Comparison of ENCODE assay signal across 13 cellular contexts in the genomic region with DNA sequence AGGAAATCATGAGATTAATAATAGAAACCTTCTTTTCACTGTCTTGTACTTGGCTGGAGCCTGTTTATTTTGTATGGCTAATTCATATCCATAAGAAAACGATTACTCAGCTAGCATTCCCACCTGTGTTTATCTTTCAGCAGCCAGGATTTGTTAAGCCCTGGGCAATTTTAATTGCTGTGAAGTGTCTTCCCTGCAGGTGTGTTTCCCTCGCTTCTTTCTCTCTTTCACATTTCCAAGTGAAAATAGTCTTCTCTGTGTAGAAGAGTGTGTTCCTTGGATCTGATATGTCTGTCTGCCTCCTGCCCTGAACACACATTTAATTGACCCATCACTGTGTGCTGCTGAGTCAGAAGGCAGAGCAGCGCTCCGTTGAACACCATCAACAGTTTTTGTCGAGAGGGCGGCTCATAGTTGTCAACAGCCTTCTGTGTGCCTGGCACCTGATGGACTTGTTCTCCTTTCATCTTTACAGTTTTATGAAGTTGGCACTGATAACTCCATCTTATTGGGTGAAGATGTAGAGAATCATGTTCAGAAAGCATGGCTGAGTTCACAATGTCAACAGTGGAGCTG.
DNase-seq lines count a peak whose midpoint lies in the region; ATAC-seq and TF ChIP-seq lines count a peak whose summit lies in the region.
"Had no signal": no experiment of that assay in that cellular context is flagged by ENCODE, and none has a peak within 500 bp of the region (broad histone marks: within the 10 kb centered on the region; RNA-seq: fewer than 3 reads in every experiment).

No MANE protein-coding gene starts in this region.

- no peaks in the 10 kb centered on the region for H3K27me3 ChIP-seq in neural progenitor cell

- H3K9me3 Mint-ChIP-seq in neural progenitor cell, result no peaks in the 10 kb centered on the region
- H3K9me3 Mint-ChIP-seq: activated naive CD8-positive, alpha-beta T cell treated with anti-CD3 and anti-CD28 coated beads for 36 hours; mesothelial cell of epicardium had no signal

- POLR2A ChIA-PET in RWPE1 (lab: Yijun Ruan, JAX; ENCODE audit: low non-redundant PET), result no interaction called here

- DNase-seq in Ammon's horn (ENCODE audit: low spot score) (peak; percentile 45), NCI-H1436 treated with DMSO at 0.1 percent for 48 hours (lab: John Stamatoyannopoulos, UW) (peak; percentile 42), astrocyte of the hippocampus (ENCODE audit: low read depth, low spot score) (peak; percentile 49), neural progenitor cell (ENCODE audit: low spot score) (no peak), LoVo (ENCODE audit: low spot score) (no peak), NCI-H2107 (lab: John Stamatoyannopoulos, UW) (no peak), RWPE1 (ENCODE audit: low spot score) (no peak)
- DNase-seq: activated naive CD8-positive, alpha-beta T cell treated with anti-CD3 and anti-CD28 coated beads for 36 hours; effector memory CD4-positive, alpha-beta T cell; retina; T-helper 17 cell had no signal

- no peak overlapping the region for H3K4me3 Mint-ChIP-seq in neural progenitor cell
- H3K4me3 Mint-ChIP-seq: activated naive CD8-positive, alpha-beta T cell treated with anti-CD3 and anti-CD28 coated beads for 36 hours; mesothelial cell of epicardium; T-helper 17 cell had no signal

- no peak for ATAC-seq in HG02970 (IDR thresholded peaks at IDR 0.05; ENCODE audit: low FRiP score, unreplicated experiment)
- ATAC-seq: T-helper 17 cell had no signal

- no peaks in the 10 kb centered on the region for H3K36me3 Mint-ChIP-seq in neural progenitor cell
- H3K36me3 Mint-ChIP-seq: activated naive CD8-positive, alpha-beta T cell treated with anti-CD3 and anti-CD28 coated beads for 36 hours; mesothelial cell of epicardium had no signal

- H3K36me3 ChIP-seq in neural progenitor cell, result no peaks in the 10 kb centered on the region

- no peak overlapping the region for H2AFZ ChIP-seq in neural progenitor cell (replicated peaks)

- H3K4me3 ChIP-seq in neural progenitor cell, result no peak overlapping the region

- H3K4me1 Mint-ChIP-seq in neural progenitor cell, result peaks cover 50% of the 10 kb centered on the region
- H3K4me1 Mint-ChIP-seq: activated naive CD8-positive, alpha-beta T cell treated with anti-CD3 and anti-CD28 coated beads for 36 hours had no signal

- peaks cover 8% of the 10 kb centered on the region for H3K27me3 Mint-ChIP-seq in neural progenitor cell (ENCODE audit: insufficient read depth, low read depth)
- H3K27me3 Mint-ChIP-seq: activated naive CD8-positive, alpha-beta T cell treated with anti-CD3 and anti-CD28 coated beads for 36 hours had no signal

- H4K20me1 ChIP-seq in neural progenitor cell (ENCODE audit: low read depth), result no peaks in the 10 kb centered on the region

- peaks cover 18% of the 10 kb centered on the region for H3K4me1 ChIP-seq in neural progenitor cell

- no peaks in the 10 kb centered on the region for H3K9me3 ChIP-seq in neural progenitor cell (ENCODE audit: low read depth)

- CTCF ChIA-PET in RWPE1 (lab: Yijun Ruan, JAX), result no interaction called here

- TF ChIP-seq CTCF in neural progenitor cell (IDR thresholded peaks at IDR 0.05) (no peak), RWPE1 (conservative IDR thresholded peaks at IDR 0.05; ENCODE audit: low read depth) (no peak)

- peak overlapping the region; percentile 96 for H3K27ac Mint-ChIP-seq in neural progenitor cell
- H3K27ac Mint-ChIP-seq: activated naive CD8-positive, alpha-beta T cell treated with anti-CD3 and anti-CD28 coated beads for 36 hours; mesothelial cell of epicardium; T-helper 17 cell had no signal

- H3K79me2 ChIP-seq in neural progenitor cell (ENCODE audit: low read depth), result no peaks in the 10 kb centered on the region

- no peak overlapping the region for H3K9ac ChIP-seq in neural progenitor cell

- H3F3A ChIP-seq in neural progenitor cell (ENCODE audit: low read depth), result no peaks in the 10 kb centered on the region

- H3K4me2 ChIP-seq in neural progenitor cell, result no peak overlapping the region

- no peak overlapping the region for H3K27ac ChIP-seq in neural progenitor cell
- H3K27ac ChIP-seq in RWPE1, result no peak overlapping the region

Comparison
In these comparisons a context has a peak if more than half of its experiments do, and no peak if none do; other contexts are left out.
1. DNase-seq: peak in Ammon's horn (single experiment), NCI-H1436 treated with DMSO at 0.1 percent for 48 hours (single experiment) and astrocyte of the hippocampus (single experiment); none in neural progenitor cell (single experiment), LoVo (single experiment), NCI-H2107 (single experiment) and RWPE1 (single experiment).